In the genomic region with DNA sequence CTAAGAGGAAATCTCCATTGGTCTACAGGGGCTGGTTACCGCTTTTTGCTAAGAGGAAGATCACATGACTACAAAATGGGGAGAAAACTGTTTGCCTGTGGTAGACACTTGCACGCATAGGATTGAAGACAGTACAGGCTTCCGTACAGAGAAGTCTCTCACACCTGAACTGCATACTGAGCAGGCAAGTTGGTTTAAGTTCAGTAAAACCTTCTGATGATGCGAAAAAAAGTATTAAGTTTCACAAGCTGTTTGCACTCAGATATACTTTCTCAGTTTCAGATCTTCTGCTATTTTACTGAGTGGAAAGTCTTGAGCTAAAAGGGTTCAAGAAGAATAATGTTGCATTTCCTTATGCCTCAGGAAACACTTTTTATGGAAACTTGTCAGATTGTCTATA, we compare ENCODE assay signal across 21 cellular contexts.
DNase-seq lines count a peak whose midpoint lies in the region; ATAC-seq, FAIRE-seq and TF ChIP-seq lines count a peak whose summit lies in the region.
"Had no signal": no experiment of that assay in that cellular context is flagged by ENCODE, and none has a peak within 500 bp of the region (broad histone marks: within the 10 kb centered on the region; RNA-seq: fewer than 3 reads in every experiment).

No MANE protein-coding gene starts in this region.

- no peak overlapping the region for H3K4me3 ChIP-seq in right cardiac atrium (ENCODE audit: low read length)
- H3K4me3 ChIP-seq: SJCRH30 had no signal

- peak; percentile 98 for FAIRE-seq in D721Med (lab: Jason Lieb, UNC)
- FAIRE-seq: H1, HepG2 had no signal

- no peak overlapping the region for H3K27ac ChIP-seq in right cardiac atrium (ENCODE audit: low read length)
- H3K27ac ChIP-seq: 22Rv1, SJCRH30 had no signal

- H3K9me3 ChIP-seq in right cardiac atrium (ENCODE audit: control insufficient read depth, low read length), result no peaks in the 10 kb centered on the region
- H3K9me3 ChIP-seq: SJCRH30 had no signal

- no peak for TF ChIP-seq CTCF in D721Med (IDR thresholded peaks at IDR 0.05; ENCODE audit: insufficient read depth, missing control alignments)

- H3K4me1 ChIP-seq in right cardiac atrium (ENCODE audit: control insufficient read depth, insufficient read depth, low read length), result no peaks in the 10 kb centered on the region
- H3K4me1 ChIP-seq: SJCRH30 had no signal

- H3K27me3 ChIP-seq in right cardiac atrium (ENCODE audit: control insufficient read depth, insufficient read depth), result no peaks in the 10 kb centered on the region
- H3K27me3 ChIP-seq: SJCRH30 had no signal

- DNase-seq in D721Med (ENCODE audit: insufficient read length, low spot score) (no peak), right cardiac atrium (no peak), NCI-H226 (no peak), NAMALWA (ENCODE audit: low spot score) (no peak)
- no peak for DNase-seq in stimulated activated CD4-positive, alpha-beta T cell treated with anti-CD3 and anti-CD28 coated beads, Interleukin-1b, Interleukin-23, amount 100 ng/mL, for 48 hours
- DNase-seq: Calu3; CD4-positive, alpha-beta memory T cell; DMS79; KG1; NCI-H1092 treated with DMSO at 0.1 percent for 48 hours; NCI-H2081 treated with DMSO at 0.1 percent for 48 hours; NCI-H345; NCI-H526; SJCRH30; T-helper 17 cell had no signal

- ATAC-seq in GM18870 (IDR thresholded peaks at IDR 0.05; ENCODE audit: unreplicated experiment) (peak; percentile 86), HG02759 (IDR thresholded peaks at IDR 0.05; ENCODE audit: unreplicated experiment) (peak; percentile 57), HG03378 (IDR thresholded peaks at IDR 0.05; ENCODE audit: unreplicated experiment) (peak; percentile 54), right cardiac atrium (no peak)
- ATAC-seq: HepG2, T-helper 17 cell had no signal

- WGBS in right cardiac atrium, result 93% methylated on average over 4 of the region's 4 CpGs

- intact Hi-C loops in right cardiac atrium (cut with DNase I), result no loop called here

Comparison
In these comparisons a context has a peak if more than half of its experiments do, and no peak if none do; other contexts are left out.
1. ATAC-seq: peak in GM18870 (single experiment), HG02759 (single experiment) and HG03378 (single experiment); none in right cardiac atrium (0 of 2).